1 cellular context compared by ENCODE assay signal in the genomic region with DNA sequence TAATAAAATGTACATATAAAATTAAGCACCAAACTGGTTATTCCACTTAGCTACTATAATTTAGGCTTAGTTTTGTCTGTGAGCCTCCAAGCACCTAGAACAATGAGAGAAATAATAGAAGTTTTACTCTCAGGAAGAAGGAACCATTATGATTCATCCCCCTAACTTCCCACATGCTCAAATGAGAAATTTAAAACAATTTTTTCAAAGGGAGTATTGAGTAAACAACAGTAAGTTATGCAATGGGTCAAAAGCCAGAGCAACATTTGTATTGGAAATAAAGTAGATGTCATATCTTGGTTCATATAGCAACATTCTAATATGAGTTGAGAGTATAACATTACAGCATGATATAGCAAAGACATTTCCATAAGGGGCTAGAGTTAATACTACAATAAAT.
TF ChIP-seq lines count a peak whose summit lies in the region.

No MANE protein-coding gene starts in this region.

TF ChIP-seq in HepG2, 621 proteins besides CTCF, POLR2A, EP300 and RAD21 (continued from another document):
- TF ChIP-seq, protein P1, sequence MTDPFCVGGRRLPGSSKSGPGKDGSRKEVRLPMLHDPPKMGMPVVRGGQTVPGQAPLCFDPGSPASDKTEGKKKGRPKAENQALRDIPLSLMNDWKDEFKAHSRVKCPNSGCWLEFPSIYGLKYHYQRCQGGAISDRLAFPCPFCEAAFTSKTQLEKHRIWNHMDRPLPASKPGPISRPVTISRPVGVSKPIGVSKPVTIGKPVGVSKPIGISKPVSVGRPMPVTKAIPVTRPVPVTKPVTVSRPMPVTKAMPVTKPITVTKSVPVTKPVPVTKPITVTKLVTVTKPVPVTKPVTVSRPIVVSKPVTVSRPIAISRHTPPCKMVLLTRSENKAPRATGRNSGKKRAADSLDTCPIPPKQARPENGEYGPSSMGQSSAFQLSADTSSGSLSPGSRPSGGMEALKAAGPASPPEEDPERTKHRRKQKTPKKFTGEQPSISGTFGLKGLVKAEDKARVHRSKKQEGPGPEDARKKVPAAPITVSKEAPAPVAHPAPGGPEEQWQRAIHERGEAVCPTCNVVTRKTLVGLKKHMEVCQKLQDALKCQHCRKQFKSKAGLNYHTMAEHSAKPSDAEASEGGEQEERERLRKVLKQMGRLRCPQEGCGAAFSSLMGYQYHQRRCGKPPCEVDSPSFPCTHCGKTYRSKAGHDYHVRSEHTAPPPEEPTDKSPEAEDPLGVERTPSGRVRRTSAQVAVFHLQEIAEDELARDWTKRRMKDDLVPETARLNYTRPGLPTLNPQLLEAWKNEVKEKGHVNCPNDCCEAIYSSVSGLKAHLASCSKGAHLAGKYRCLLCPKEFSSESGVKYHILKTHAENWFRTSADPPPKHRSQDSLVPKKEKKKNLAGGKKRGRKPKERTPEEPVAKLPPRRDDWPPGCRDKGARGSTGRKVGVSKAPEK (CRISPR knock-in tag; IDR thresholded peaks at IDR 0.05; ENCODE audit: borderline replicate concordance) = no peak
- TF ChIP-seq, protein P2, sequence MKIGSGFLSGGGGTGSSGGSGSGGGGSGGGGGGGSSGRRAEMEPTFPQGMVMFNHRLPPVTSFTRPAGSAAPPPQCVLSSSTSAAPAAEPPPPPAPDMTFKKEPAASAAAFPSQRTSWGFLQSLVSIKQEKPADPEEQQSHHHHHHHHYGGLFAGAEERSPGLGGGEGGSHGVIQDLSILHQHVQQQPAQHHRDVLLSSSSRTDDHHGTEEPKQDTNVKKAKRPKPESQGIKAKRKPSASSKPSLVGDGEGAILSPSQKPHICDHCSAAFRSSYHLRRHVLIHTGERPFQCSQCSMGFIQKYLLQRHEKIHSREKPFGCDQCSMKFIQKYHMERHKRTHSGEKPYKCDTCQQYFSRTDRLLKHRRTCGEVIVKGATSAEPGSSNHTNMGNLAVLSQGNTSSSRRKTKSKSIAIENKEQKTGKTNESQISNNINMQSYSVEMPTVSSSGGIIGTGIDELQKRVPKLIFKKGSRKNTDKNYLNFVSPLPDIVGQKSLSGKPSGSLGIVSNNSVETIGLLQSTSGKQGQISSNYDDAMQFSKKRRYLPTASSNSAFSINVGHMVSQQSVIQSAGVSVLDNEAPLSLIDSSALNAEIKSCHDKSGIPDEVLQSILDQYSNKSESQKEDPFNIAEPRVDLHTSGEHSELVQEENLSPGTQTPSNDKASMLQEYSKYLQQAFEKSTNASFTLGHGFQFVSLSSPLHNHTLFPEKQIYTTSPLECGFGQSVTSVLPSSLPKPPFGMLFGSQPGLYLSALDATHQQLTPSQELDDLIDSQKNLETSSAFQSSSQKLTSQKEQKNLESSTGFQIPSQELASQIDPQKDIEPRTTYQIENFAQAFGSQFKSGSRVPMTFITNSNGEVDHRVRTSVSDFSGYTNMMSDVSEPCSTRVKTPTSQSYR (CRISPR knock-in tag; IDR thresholded peaks at IDR 0.05; ENCODE audit: borderline replicate concordance) = no peak
- TF ChIP-seq SRY (CRISPR knock-in tag; IDR thresholded peaks at IDR 0.05) (no peak), NR2F1 (CRISPR knock-in tag; IDR thresholded peaks at IDR 0.05) (peak in 1 of 2 experiments; percentile 67; a peak in 2 of 4 replicates), ZNF776 (CRISPR knock-in tag; IDR thresholded peaks at IDR 0.05) (no peak), IRF2 (CRISPR knock-in tag; IDR thresholded peaks at IDR 0.05) (no peak), CEBPB (IDR thresholded peaks at IDR 0.05; ENCODE audit: borderline replicate concordance, low read depth, low read length) (peak; percentile 56; the same call in 1 of the 2 replicates)
